Comparison of ENCODE assay signal across 15 cellular contexts in genomic region chr7:74525881-74526280, GRCh38.
DNase-seq lines count a peak whose midpoint lies in the region; ATAC-seq, FAIRE-seq and TF ChIP-seq lines count a peak whose summit lies in the region.
"Had no signal": no experiment of that assay in that cellular context is flagged by ENCODE, and none has a peak within 500 bp of the region (broad histone marks: within the 10 kb centered on the region; RNA-seq: fewer than 3 reads in every experiment).

No MANE protein-coding gene starts in this region.

- no peak for TF ChIP-seq EP300 in stomach (IDR thresholded peaks at IDR 0.05)

- peak overlapping the region; percentile 36; the same call in 1 of the 2 replicates for H2AFZ ChIP-seq in MM.1S (ENCODE audit: low read length)
- no peak overlapping the region for H2AFZ ChIP-seq in hepatocyte

- H3K9me2 ChIP-seq in MM.1S (replicated peaks; ENCODE audit: insufficient read depth, low read length) = no peaks in the 10 kb centered on the region
- no peaks in the 10 kb centered on the region for H3K9me2 ChIP-seq in hepatocyte (replicated peaks; ENCODE audit: insufficient read depth)

- DNase-seq in MM.1S = peak; percentile 92
- DNase-seq in NCI-H748 treated with DMSO at 0.1 percent for 48 hours (lab: John Stamatoyannopoulos, UW) = peak; percentile 61
- peak; percentile 36 for DNase-seq in hepatocyte (ENCODE audit: low spot score)
- peak; percentile 91 for DNase-seq in stomach
- DNase-seq in activated naive CD4-positive, alpha-beta T cell treated with anti-CD3 and anti-CD28 coated beads, Interleukin-2, amount 50 U/mL, for 72 hours (ENCODE audit: low spot score in 2 of 2) = no peak
- no peak for DNase-seq in GM12892 (ENCODE audit: insufficient read length)
- DNase-seq: erythroblast, Karpas-422, kidney glomerular epithelial cell, occipital lobe, OCI-M1 had no signal

- H3K9ac ChIP-seq in MM.1S (ENCODE audit: low read length) = no peak overlapping the region

- H3K36me3 Mint-ChIP-seq in activated naive CD4-positive, alpha-beta T cell treated with anti-CD3 and anti-CD28 coated beads, Interleukin-2, amount 50 U/mL, for 72 hours = peaks cover 5% of the 10 kb centered on the region in 2 donors

- no peaks in the 10 kb centered on the region for H3K9me3 ChIP-seq in MM.1S (replicated peaks; ENCODE audit: insufficient read depth, low read length)
- H3K9me3 ChIP-seq in hepatocyte (ENCODE audit: low read depth) = no peaks in the 10 kb centered on the region
- H3K9me3 ChIP-seq in stomach = peaks cover 0 to 4% (median 2%) of the 10 kb centered on the region in 4 donors

- WGBS in hepatocyte (ENCODE audit: low lambda C conversion rate, missing lambda C conversion rate) = 82% methylated on average over 6 of the region's 7 CpGs
- 30 to 48% (median 39%) methylated on average over 4 to 7 of the region's 7 CpGs for WGBS in stomach, 5 donors

- H3K4me1 ChIP-seq in MM.1S (ENCODE audit: low read length) (peaks cover 14% of the 10 kb centered on the region), hepatocyte (ENCODE audit: insufficient read depth) (no peaks in the 10 kb centered on the region), stomach (peaks cover 0 to 31% (median 22%) of the 10 kb centered on the region in 4 donors)

- no peak for TF ChIP-seq POLR2A in stomach (IDR thresholded peaks at IDR 0.05)
- no peak for TF ChIP-seq POLR2A in GM12892 (IDR thresholded peaks at IDR 0.05; ENCODE audit: low read depth, low read length)

- FAIRE-seq in GM12892 (lab: Jason Lieb, UNC) = no peak
- FAIRE-seq: D721Med, GM18507 had no signal

- peak overlapping the region; percentile 46; the same call in 1 of the 2 replicates for H3K4me2 ChIP-seq in MM.1S (ENCODE audit: low read depth, low read length)
- H3K4me2 ChIP-seq in hepatocyte = no peak overlapping the region

- no peak for ATAC-seq in HG03565 (IDR thresholded peaks at IDR 0.05; ENCODE audit: unreplicated experiment)
- ATAC-seq in GM21390 (IDR thresholded peaks at IDR 0.05; ENCODE audit: unreplicated experiment) = no peak
- no peak for ATAC-seq in activated naive CD4-positive, alpha-beta T cell treated with anti-CD3 and anti-CD28 coated beads, Interleukin-2, amount 50 U/mL, for 72 hours

- H3K27ac ChIP-seq in MM.1S (ENCODE audit: low read length) = peak overlapping the region; percentile 19; the same call in 1 of the 2 replicates
- H3K27ac ChIP-seq in hepatocyte = no peak overlapping the region
- peak overlapping the region; percentile 29 to 70 (median 54) for H3K27ac ChIP-seq in stomach

- TF ChIP-seq CTCF in MM.1S (IDR thresholded peaks at IDR 0.05; ENCODE audit: low read length) = no peak
- no peak for TF ChIP-seq CTCF in hepatocyte (IDR thresholded peaks at IDR 0.05; ENCODE audit: poor library complexity)
- no peak for TF ChIP-seq CTCF in stomach (IDR thresholded peaks at IDR 0.05)

- no peak overlapping the region for H3K4me3 ChIP-seq in MM.1S (ENCODE audit: low read length)
- H3K4me3 ChIP-seq in hepatocyte = no peak overlapping the region
- no peak overlapping the region for H3K4me3 ChIP-seq in stomach

- H3K27me3 ChIP-seq in MM.1S (replicated peaks; ENCODE audit: insufficient read depth, low read length) (no peaks in the 10 kb centered on the region), hepatocyte (no peaks in the 10 kb centered on the region), stomach (no peaks in the 10 kb centered on the region)

- peak overlapping the region in 1 of 2 donors; percentile 31 for H3K27ac Mint-ChIP-seq in activated naive CD4-positive, alpha-beta T cell treated with anti-CD3 and anti-CD28 coated beads, Interleukin-2, amount 50 U/mL, for 72 hours

- H4K20me1 ChIP-seq in MM.1S (ENCODE audit: insufficient read depth, low read length) = no peaks in the 10 kb centered on the region
- no peaks in the 10 kb centered on the region for H4K20me1 ChIP-seq in hepatocyte (ENCODE audit: insufficient read depth, poor library complexity, severe bottlenecking)

- intact Hi-C loops in stomach (cut with DNase I; ENCODE audit: low total_unique reads) = no loop called here

- no peaks in the 10 kb centered on the region for H3K36me3 ChIP-seq in MM.1S (replicated peaks; ENCODE audit: insufficient read depth, low read length)
- peaks cover 13% of the 10 kb centered on the region for H3K36me3 ChIP-seq in hepatocyte (replicated peaks; ENCODE audit: insufficient read depth, low read depth)
- H3K36me3 ChIP-seq in stomach = peaks cover 0 to 77% (median 67%) of the 10 kb centered on the region in 4 donors

- no peaks in the 10 kb centered on the region for H3F3A ChIP-seq in MM.1S (ENCODE audit: insufficient read depth, low read length)

- no peaks in the 10 kb centered on the region for H3K79me2 ChIP-seq in MM.1S (ENCODE audit: low read length)
- no peaks in the 10 kb centered on the region for H3K79me2 ChIP-seq in hepatocyte

- H3K9me3 Mint-ChIP-seq in activated naive CD4-positive, alpha-beta T cell treated with anti-CD3 and anti-CD28 coated beads, Interleukin-2, amount 50 U/mL, for 72 hours = peaks cover 0 to 4% of the 10 kb centered on the region in 2 donors

Comparison
In these comparisons a context has a peak if more than half of its experiments do, and no peak if none do; other contexts are left out.
1. DNase-seq: peak in MM.1S (single experiment), NCI-H748 treated with DMSO at 0.1 percent for 48 hours (single experiment), hepatocyte (single experiment) and stomach (single experiment); none in activated naive CD4-positive, alpha-beta T cell treated with anti-CD3 and anti-CD28 coated beads, Interleukin-2, amount 50 U/mL, for 72 hours (0 of 2) and GM12892 (single experiment).